20 cellular contexts compared by ENCODE assay signal in genomic region chr10:112580267-112580666, GRCh38.
DNase-seq lines count a peak whose midpoint lies in the region; ATAC-seq, FAIRE-seq and TF ChIP-seq lines count a peak whose summit lies in the region.
"Had no signal": no experiment of that assay in that cellular context is flagged by ENCODE, and none has a peak within 500 bp of the region (broad histone marks: within the 10 kb centered on the region; RNA-seq: fewer than 3 reads in every experiment).

No MANE protein-coding gene starts in this region.

- no peaks in the 10 kb centered on the region for H3K36me3 Mint-ChIP-seq in GM23338 (ENCODE audit: low read depth)
- H3K36me3 Mint-ChIP-seq in activated T-cell treated with anti-CD3 and anti-CD28 coated beads, Interleukin-2, amount 50 U/mL, for 24 hours (ENCODE audit: low read depth): peaks cover 47% of the 10 kb centered on the region

- H3K4me1 Mint-ChIP-seq in GM23338: peaks cover 26% of the 10 kb centered on the region
- no peaks in the 10 kb centered on the region for H3K4me1 Mint-ChIP-seq in activated T-cell treated with anti-CD3 and anti-CD28 coated beads, Interleukin-2, amount 50 U/mL, for 24 hours (ENCODE audit: low read depth)
- H3K4me1 Mint-ChIP-seq: CD4-positive, alpha-beta memory T cell had no signal

- H3K4me1 ChIP-seq in GM23338 (ENCODE audit: insufficient read depth): peaks cover 25% of the 10 kb centered on the region; the same call in 1 of the 2 replicates
- H3K4me1 ChIP-seq in vagina: peaks cover 2% of the 10 kb centered on the region
- H3K4me1 ChIP-seq: BE2C had no signal

- no peak for ATAC-seq in GM23338

- H4K20me1 ChIP-seq in GM23338 (replicated peaks; ENCODE audit: insufficient read depth): no peaks in the 10 kb centered on the region

- no peaks in the 10 kb centered on the region for H3K27me3 ChIP-seq in GM23338 (ENCODE audit: insufficient read depth)
- H3K27me3 ChIP-seq in vagina: no peaks in the 10 kb centered on the region
- H3K27me3 ChIP-seq: BE2C had no signal

- TF ChIP-seq POLR2A in vagina (IDR thresholded peaks at IDR 0.05): no peak

- DNase-seq in GM23338 (ENCODE audit: low spot score) (no peak), RCC 7860 (ENCODE audit: low spot score) (peak; percentile 30), kidney tubule cell (ENCODE audit: low spot score) (peak; percentile 6), vagina (ENCODE audit: extremely low spot score in 2 of 2) (no peak)
- no peak for DNase-seq in NK-92 treated with Interleukin-12 subunit alpha and Interleukin-12 subunit beta, amount 100 ng/mL, for 24 hours (lab: John Stamatoyannopoulos, UW)
- DNase-seq in activated T-cell treated with anti-CD3 and anti-CD28 coated beads, Interleukin-2, amount 50 U/mL, for 24 hours: no peak
- no peak for DNase-seq in activated naive CD4-positive, alpha-beta T cell treated with Interleukin-2 at 50 U/mL for 16 hours
- DNase-seq: BE2C; CD4-positive, alpha-beta memory T cell; DMS153; DMS79 treated with DMSO at 0.1 percent for 48 hours; EL; GM23248; H9; IMR-90 had no signal

- no peak overlapping the region for H3K4me2 ChIP-seq in GM23338

- no peaks in the 10 kb centered on the region for H3K9me3 ChIP-seq in vagina
- H3K9me3 ChIP-seq: BE2C had no signal

- no peak overlapping the region for H3K27ac ChIP-seq in GM23338 (ENCODE audit: low read depth)
- H3K27ac ChIP-seq in vagina: no peak overlapping the region
- H3K27ac ChIP-seq: C4-2B, GM23248 had no signal

- no peaks in the 10 kb centered on the region for H3K79me2 ChIP-seq in GM23338 (replicated peaks; ENCODE audit: insufficient read depth)

- TF ChIP-seq CTCF in GM23338 (conservative IDR thresholded peaks at IDR 0.05; ENCODE audit: low read depth in 2 of 2) (no peak), vagina (IDR thresholded peaks at IDR 0.05) (no peak)

- peak overlapping the region; percentile 10; the same call in 1 of the 2 replicates for H3K27ac Mint-ChIP-seq in GM23338
- H3K27ac Mint-ChIP-seq in activated T-cell treated with anti-CD3 and anti-CD28 coated beads, Interleukin-2, amount 50 U/mL, for 24 hours: no peak overlapping the region
- H3K27ac Mint-ChIP-seq: H9 had no signal

- no peaks in the 10 kb centered on the region for H3K27me3 Mint-ChIP-seq in GM23338 (ENCODE audit: insufficient read depth, low read depth, poor library complexity)
- no peaks in the 10 kb centered on the region for H3K27me3 Mint-ChIP-seq in activated T-cell treated with anti-CD3 and anti-CD28 coated beads, Interleukin-2, amount 50 U/mL, for 24 hours
- H3K27me3 Mint-ChIP-seq: CD4-positive, alpha-beta memory T cell had no signal

- no peak overlapping the region for H3K4me3 Mint-ChIP-seq in GM23338
- H3K4me3 Mint-ChIP-seq in activated T-cell treated with anti-CD3 and anti-CD28 coated beads, Interleukin-2, amount 50 U/mL, for 24 hours: no peak overlapping the region
- H3K4me3 Mint-ChIP-seq: H9 had no signal

- H3K9me2 ChIP-seq in GM23338 (ENCODE audit: insufficient read depth): no peaks in the 10 kb centered on the region

- H3F3A ChIP-seq in GM23338 (replicated peaks; ENCODE audit: low read depth): no peaks in the 10 kb centered on the region

- H3K4me3 ChIP-seq in GM23338 (no peak overlapping the region), vagina (no peak overlapping the region)
- H3K4me3 ChIP-seq: GM23248 had no signal

- intact Hi-C loops in vagina (cut with DNase I): no loop called here

- peak; percentile 82 for FAIRE-seq in RCC 7860 (lab: Jason Lieb, UNC)
- FAIRE-seq: A204.1, D721Med, G401.6, GM12891 had no signal

- H3K36me3 ChIP-seq in GM23338 (ENCODE audit: insufficient read depth): no peaks in the 10 kb centered on the region
- no peaks in the 10 kb centered on the region for H3K36me3 ChIP-seq in vagina
- H3K36me3 ChIP-seq: BE2C had no signal

- no peaks in the 10 kb centered on the region for H3K9me3 Mint-ChIP-seq in GM23338
- H3K9me3 Mint-ChIP-seq in activated T-cell treated with anti-CD3 and anti-CD28 coated beads, Interleukin-2, amount 50 U/mL, for 24 hours: no peaks in the 10 kb centered on the region
- H3K9me3 Mint-ChIP-seq: CD4-positive, alpha-beta memory T cell; H9 had no signal

- H2AFZ ChIP-seq in GM23338: no peak overlapping the region
- H2AFZ ChIP-seq: GM23248 had no signal

TF ChIP-seq in GM23338, 12 proteins besides CTCF, POLR2A, EP300 and RAD21 (continues in another document):
- TF ChIP-seq NANOG (IDR thresholded peaks at IDR 0.05; ENCODE audit: borderline replicate concordance): no peak
- TF ChIP-seq REST (IDR thresholded peaks at IDR 0.05; ENCODE audit: unreplicated experiment): no peak
- TF ChIP-seq ZNF114 (CRISPR knock-in tag; IDR thresholded peaks at IDR 0.05): no peak
- no peak for TF ChIP-seq EZH2 (IDR thresholded peaks at IDR 0.05; ENCODE audit: low read depth, unreplicated experiment)
- TF ChIP-seq STAT1 (IDR thresholded peaks at IDR 0.05; ENCODE audit: unreplicated experiment): no peak
- TF ChIP-seq POLR2AphosphoS5 (IDR thresholded peaks at IDR 0.05; ENCODE audit: low read depth): no peak
- TF ChIP-seq EZH2phosphoT487 (IDR thresholded peaks at IDR 0.05; ENCODE audit: unreplicated experiment): no peak
- no peak for TF ChIP-seq ETS1 (IDR thresholded peaks at IDR 0.05)
- TF ChIP-seq JUNB (IDR thresholded peaks at IDR 0.05; ENCODE audit: unreplicated experiment): no peak
- TF ChIP-seq ZNF331 (CRISPR knock-in tag; IDR thresholded peaks at IDR 0.05; ENCODE audit: low read depth): no peak

Comparison
In these comparisons a context has a peak if more than half of its experiments do, and no peak if none do; other contexts are left out.
1. DNase-seq: peak in RCC 7860 (single experiment) and kidney tubule cell (single experiment); none in GM23338 (single experiment), NK-92 treated with Interleukin-12 subunit alpha and Interleukin-12 subunit beta, amount 100 ng/mL, for 24 hours (single experiment), vagina (0 of 2), activated T-cell treated with anti-CD3 and anti-CD28 coated beads, Interleukin-2, amount 50 U/mL, for 24 hours (single experiment) and activated naive CD4-positive, alpha-beta T cell treated with Interleukin-2 at 50 U/mL for 16 hours (single experiment).